18 cellular contexts compared by ENCODE assay signal in the genomic region with DNA sequence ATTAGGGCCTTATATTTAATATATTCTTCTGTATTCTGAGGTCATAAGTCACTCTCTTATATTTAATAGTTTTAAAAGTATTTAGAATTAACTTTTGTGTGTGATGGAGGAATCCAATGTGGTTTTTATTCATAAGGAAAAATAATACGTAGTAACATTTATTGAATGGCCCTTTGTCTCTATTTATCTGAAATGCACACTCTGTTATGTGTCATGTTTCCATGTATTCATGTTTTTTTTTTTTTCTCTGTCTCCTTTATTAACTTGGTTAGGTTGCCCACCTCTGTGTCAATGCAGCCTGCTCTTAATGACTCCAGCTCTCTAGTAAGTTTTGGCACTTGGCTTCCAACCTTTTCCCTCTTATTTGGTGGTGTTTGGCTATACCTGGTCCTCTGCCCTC.
"Had no signal": no experiment of that assay in that cellular context is flagged by ENCODE, and none has a peak within 500 bp of the region (broad histone marks: within the 10 kb centered on the region; RNA-seq: fewer than 3 reads in every experiment).

No MANE protein-coding gene starts in this region.

- H3K27me3 ChIP-seq: heart left ventricle, neural progenitor cell, ovary, right atrium auricular region, sigmoid colon, testis, tibial nerve had no signal

- H3K27ac ChIP-seq: neural progenitor cell, right atrium auricular region, sigmoid colon, testis had no signal

- H3K9me3 Mint-ChIP-seq: endodermal cell; naive thymus-derived CD8-positive, alpha-beta T cell; neural progenitor cell; stimulated activated naive CD8-positive, alpha-beta T cell treated with anti-CD3 and anti-CD28 coated beads, Interleukin-15, Interleukin-2, amounts not matched to agents 100 ng/mL and 50 ng/mL, for 24 hours had no signal

- ATAC-seq: heart left ventricle; left colon; left ventricle myocardium superior; mucosa of descending colon; naive thymus-derived CD8-positive, alpha-beta T cell had no signal

- H3K4me3 Mint-ChIP-seq: endodermal cell; naive thymus-derived CD8-positive, alpha-beta T cell; neural progenitor cell; stimulated activated naive CD8-positive, alpha-beta T cell treated with anti-CD3 and anti-CD28 coated beads, Interleukin-15, Interleukin-2, amounts not matched to agents 100 ng/mL and 50 ng/mL, for 24 hours had no signal

- H3K4me2 ChIP-seq: neural progenitor cell had no signal

- H3K9ac ChIP-seq: neural progenitor cell had no signal

- H3K27ac Mint-ChIP-seq: endodermal cell; neural progenitor cell; stimulated activated naive CD8-positive, alpha-beta T cell treated with anti-CD3 and anti-CD28 coated beads, Interleukin-15, Interleukin-2, amounts not matched to agents 100 ng/mL and 50 ng/mL, for 24 hours had no signal

- H3K9me3 ChIP-seq: heart left ventricle, mucosa of descending colon, ovary, right atrium auricular region, sigmoid colon, testis, tibial nerve had no signal

- DNase-seq: effector CD4-positive, alpha-beta T cell; endodermal cell; heart left ventricle; hippocampal formation; left colon; left ventricle myocardium superior; mammary epithelial cell; mucosa of descending colon; naive thymus-derived CD8-positive, alpha-beta T cell; nucleus accumbens; ovary; sigmoid colon; testis had no signal

- H3K36me3 ChIP-seq: heart left ventricle, neural progenitor cell, ovary, right atrium auricular region, sigmoid colon, tibial nerve had no signal

- H2AFZ ChIP-seq: neural progenitor cell had no signal

- H3K27me3 Mint-ChIP-seq: naive thymus-derived CD8-positive, alpha-beta T cell; stimulated activated naive CD8-positive, alpha-beta T cell treated with anti-CD3 and anti-CD28 coated beads, Interleukin-15, Interleukin-2, amounts not matched to agents 100 ng/mL and 50 ng/mL, for 24 hours had no signal

- H3K4me1 ChIP-seq: testis had no signal

- H3K4me3 ChIP-seq: heart left ventricle, mucosa of descending colon, neural progenitor cell, ovary, right atrium auricular region, sigmoid colon, skin epidermis, testis, tibial nerve had no signal
